In the genomic region with DNA sequence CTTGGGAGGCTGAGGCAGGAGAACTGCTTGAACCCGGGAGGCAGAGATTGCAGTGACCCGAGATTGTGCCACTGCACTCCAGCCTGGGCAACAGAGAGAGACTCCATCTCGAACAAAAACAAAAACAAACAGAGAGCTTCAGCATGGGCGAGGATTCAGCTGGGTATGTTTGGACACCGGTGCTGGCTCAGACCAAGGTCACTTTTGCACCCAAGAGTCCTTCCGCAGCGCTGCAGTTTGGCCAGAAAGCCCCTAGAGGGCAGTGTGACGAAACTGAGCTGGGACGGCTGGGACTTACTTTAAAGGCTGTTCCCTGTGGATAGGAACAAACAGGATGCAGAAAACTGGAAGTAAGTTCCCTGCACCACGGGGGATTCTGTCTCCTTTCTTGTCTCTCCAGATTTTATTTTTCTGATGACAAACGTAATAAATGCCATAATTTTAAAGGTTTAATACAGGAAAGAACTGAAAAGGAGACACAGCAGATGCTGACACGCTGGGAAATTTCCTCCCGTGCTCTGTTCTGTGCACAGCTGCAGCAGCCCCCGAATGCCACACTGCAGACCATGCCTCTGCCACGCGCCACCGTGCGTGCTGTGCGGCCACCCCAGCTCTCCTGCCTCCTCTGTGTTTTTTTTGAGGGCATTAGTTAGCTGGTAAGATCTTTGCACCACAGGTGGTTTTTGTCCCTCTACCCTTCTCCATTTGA, we compare ENCODE assay signal across 1 cellular context.
A peak's percentile ranks its signal among the peaks of the same experiment; 100 is the strongest.
TF ChIP-seq lines count a peak whose summit lies in the region.

No MANE protein-coding gene starts in this region.

TF ChIP-seq in HepG2, 621 proteins besides CTCF, POLR2A, EP300 and RAD21 (continued from another document and continues in another):
- TF ChIP-seq ZNF570 (CRISPR knock-in tag; IDR thresholded peaks at IDR 0.05; ENCODE audit: borderline replicate concordance): no peak
- peak; percentile 48; the same call in 1 of the 2 replicates for TF ChIP-seq ZFY (CRISPR knock-in tag; IDR thresholded peaks at IDR 0.05)
- peak; percentile 51; the same call in 1 of the 2 replicates for TF ChIP-seq REPIN1 (CRISPR knock-in tag; IDR thresholded peaks at IDR 0.05; ENCODE audit: borderline replicate concordance, low read depth)
- 0 out of 2 replicates have a peak, but pooled peaks have one; percentile 22 for TF ChIP-seq ZNF792 (CRISPR knock-in tag; IDR thresholded peaks at IDR 0.05)
- TF ChIP-seq AKAP8 (CRISPR knock-in tag; IDR thresholded peaks at IDR 0.05): no peak
- no peak for TF ChIP-seq SAFB2 (CRISPR knock-in tag; IDR thresholded peaks at IDR 0.05; ENCODE audit: borderline replicate concordance, low read depth)
- TF ChIP-seq ESRRA (CRISPR knock-in tag; IDR thresholded peaks at IDR 0.05; ENCODE audit: low read depth): peak; percentile 90; the same call in 1 of the 2 replicates
- TF ChIP-seq, protein P1, sequence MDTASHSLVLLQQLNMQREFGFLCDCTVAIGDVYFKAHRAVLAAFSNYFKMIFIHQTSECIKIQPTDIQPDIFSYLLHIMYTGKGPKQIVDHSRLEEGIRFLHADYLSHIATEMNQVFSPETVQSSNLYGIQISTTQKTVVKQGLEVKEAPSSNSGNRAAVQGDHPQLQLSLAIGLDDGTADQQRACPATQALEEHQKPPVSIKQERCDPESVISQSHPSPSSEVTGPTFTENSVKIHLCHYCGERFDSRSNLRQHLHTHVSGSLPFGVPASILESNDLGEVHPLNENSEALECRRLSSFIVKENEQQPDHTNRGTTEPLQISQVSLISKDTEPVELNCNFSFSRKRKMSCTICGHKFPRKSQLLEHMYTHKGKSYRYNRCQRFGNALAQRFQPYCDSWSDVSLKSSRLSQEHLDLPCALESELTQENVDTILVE (CRISPR knock-in tag; IDR thresholded peaks at IDR 0.05): peak; percentile 62; the same call in 1 of the 2 replicates
- TF ChIP-seq, protein P2, sequence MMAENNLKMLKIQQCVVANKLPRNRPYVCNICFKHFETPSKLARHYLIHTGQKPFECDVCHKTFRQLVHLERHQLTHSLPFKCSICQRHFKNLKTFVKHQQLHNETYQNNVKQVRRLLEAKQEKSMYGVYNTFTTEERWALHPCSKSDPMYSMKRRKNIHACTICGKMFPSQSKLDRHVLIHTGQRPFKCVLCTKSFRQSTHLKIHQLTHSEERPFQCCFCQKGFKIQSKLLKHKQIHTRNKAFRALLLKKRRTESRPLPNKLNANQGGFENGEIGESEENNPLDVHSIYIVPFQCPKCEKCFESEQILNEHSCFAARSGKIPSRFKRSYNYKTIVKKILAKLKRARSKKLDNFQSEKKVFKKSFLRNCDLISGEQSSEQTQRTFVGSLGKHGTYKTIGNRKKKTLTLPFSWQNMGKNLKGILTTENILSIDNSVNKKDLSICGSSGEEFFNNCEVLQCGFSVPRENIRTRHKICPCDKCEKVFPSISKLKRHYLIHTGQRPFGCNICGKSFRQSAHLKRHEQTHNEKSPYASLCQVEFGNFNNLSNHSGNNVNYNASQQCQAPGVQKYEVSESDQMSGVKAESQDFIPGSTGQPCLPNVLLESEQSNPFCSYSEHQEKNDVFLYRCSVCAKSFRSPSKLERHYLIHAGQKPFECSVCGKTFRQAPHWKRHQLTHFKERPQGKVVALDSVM (CRISPR knock-in tag; IDR thresholded peaks at IDR 0.05): peak; percentile 78
- TF ChIP-seq ZNF709 (CRISPR knock-in tag; IDR thresholded peaks at IDR 0.05): 0 out of 2 replicates have a peak, but pooled peaks have one; percentile 48
- no peak for TF ChIP-seq PTBP1 (IDR thresholded peaks at IDR 0.05; ENCODE audit: low read depth, low read length, poor library complexity, severe bottlenecking)
- TF ChIP-seq, protein P3, sequence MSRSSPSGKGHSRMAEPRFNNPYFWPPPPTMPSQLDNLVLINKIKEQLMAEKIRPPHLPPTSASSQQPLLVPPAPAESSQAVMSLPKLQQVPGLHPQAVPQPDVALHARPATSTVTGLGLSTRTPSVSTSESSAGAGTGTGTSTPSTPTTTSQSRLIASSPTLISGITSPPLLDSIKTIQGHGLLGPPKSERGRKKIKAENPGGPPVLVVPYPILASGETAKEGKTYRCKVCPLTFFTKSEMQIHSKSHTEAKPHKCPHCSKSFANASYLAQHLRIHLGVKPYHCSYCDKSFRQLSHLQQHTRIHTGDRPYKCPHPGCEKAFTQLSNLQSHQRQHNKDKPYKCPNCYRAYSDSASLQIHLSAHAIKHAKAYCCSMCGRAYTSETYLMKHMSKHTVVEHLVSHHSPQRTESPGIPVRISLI (CRISPR knock-in tag; IDR thresholded peaks at IDR 0.05; ENCODE audit: borderline replicate concordance): peak; percentile 41
- TF ChIP-seq ZNF331 (CRISPR knock-in tag; IDR thresholded peaks at IDR 0.05): peak; percentile 62; the same call in 1 of the 2 replicates
- TF ChIP-seq NR2F6 (IDR thresholded peaks at IDR 0.05): peak; percentile 18; the same call in 1 of the 2 replicates
- 0 out of 2 replicates have a peak, but pooled peaks have one; percentile 35 for TF ChIP-seq NR2F6 (CRISPR knock-in tag; IDR thresholded peaks at IDR 0.05)
- TF ChIP-seq ZNF251 (CRISPR knock-in tag; IDR thresholded peaks at IDR 0.05): no peak
- no peak; the same call in 1 of the 2 replicates for TF ChIP-seq RCOR2 (CRISPR knock-in tag; IDR thresholded peaks at IDR 0.05)
- peak; percentile 57; the same call in 1 of the 2 replicates for TF ChIP-seq ZNF629 (CRISPR knock-in tag; conservative IDR thresholded peaks at IDR 0.05)
- TF ChIP-seq ZNF501 (CRISPR knock-in tag; IDR thresholded peaks at IDR 0.05): peak; percentile 77; the same call in 1 of the 2 replicates
- 0 out of 2 replicates have a peak, but pooled peaks have one; percentile 13 for TF ChIP-seq CEBPG (CRISPR knock-in tag; IDR thresholded peaks at IDR 0.05)
- TF ChIP-seq BHLHE40 (IDR thresholded peaks at IDR 0.05; ENCODE audit: low read length): peak; percentile 49; the same call in 1 of the 2 replicates
- TF ChIP-seq ZSCAN22 (CRISPR knock-in tag; IDR thresholded peaks at IDR 0.05): no peak
- TF ChIP-seq, protein P4, sequence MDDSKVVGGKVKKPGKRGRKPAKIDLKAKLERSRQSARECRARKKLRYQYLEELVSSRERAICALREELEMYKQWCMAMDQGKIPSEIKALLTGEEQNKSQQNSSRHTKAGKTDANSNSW (CRISPR knock-in tag; IDR thresholded peaks at IDR 0.05; ENCODE audit: borderline replicate concordance): no peak
- TF ChIP-seq SMAD3 (CRISPR knock-in tag; IDR thresholded peaks at IDR 0.05): peak; percentile 49; the same call in 1 of the 2 replicates
- TF ChIP-seq ZNF772 (CRISPR knock-in tag; IDR thresholded peaks at IDR 0.05): peak; percentile 41; the same call in 1 of the 2 replicates
- peak; percentile 56 for TF ChIP-seq HNF4A (CRISPR knock-in tag; IDR thresholded peaks at IDR 0.05)
- peak; percentile 44; the same call in 1 of the 2 replicates for TF ChIP-seq BCL6 (CRISPR knock-in tag; IDR thresholded peaks at IDR 0.05)
- peak; percentile 55; the same call in 1 of the 2 replicates for TF ChIP-seq ZNF230 (CRISPR knock-in tag; IDR thresholded peaks at IDR 0.05)
- no peak for TF ChIP-seq ATM (IDR thresholded peaks at IDR 0.05; ENCODE audit: borderline replicate concordance)
- TF ChIP-seq MYC (CRISPR knock-in tag; IDR thresholded peaks at IDR 0.05; ENCODE audit: borderline replicate concordance): peak; percentile 51; the same call in 1 of the 2 replicates
- TF ChIP-seq HOXA7 (CRISPR knock-in tag; IDR thresholded peaks at IDR 0.05): no peak
- no peak for TF ChIP-seq ZNF776 (CRISPR knock-in tag; IDR thresholded peaks at IDR 0.05)
- TF ChIP-seq KDM1A (CRISPR knock-in tag; IDR thresholded peaks at IDR 0.05): no peak
- TF ChIP-seq RFXANK (CRISPR knock-in tag; IDR thresholded peaks at IDR 0.05): 0 out of 2 replicates have a peak, but pooled peaks have one; percentile 73
- TF ChIP-seq ZNF124 (CRISPR knock-in tag; IDR thresholded peaks at IDR 0.05): no peak
- peak; percentile 57; the same call in 1 of the 2 replicates for TF ChIP-seq ELF3 (CRISPR knock-in tag; IDR thresholded peaks at IDR 0.05)
- TF ChIP-seq, protein P5, sequence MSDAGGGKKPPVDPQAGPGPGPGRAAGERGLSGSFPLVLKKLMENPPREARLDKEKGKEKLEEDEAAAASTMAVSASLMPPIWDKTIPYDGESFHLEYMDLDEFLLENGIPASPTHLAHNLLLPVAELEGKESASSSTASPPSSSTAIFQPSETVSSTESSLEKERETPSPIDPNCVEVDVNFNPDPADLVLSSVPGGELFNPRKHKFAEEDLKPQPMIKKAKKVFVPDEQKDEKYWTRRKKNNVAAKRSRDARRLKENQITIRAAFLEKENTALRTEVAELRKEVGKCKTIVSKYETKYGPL (CRISPR knock-in tag; IDR thresholded peaks at IDR 0.05): no peak
- 0 out of 2 replicates have a peak, but pooled peaks have one; percentile 58 for TF ChIP-seq ZNF510 (CRISPR knock-in tag; IDR thresholded peaks at IDR 0.05; ENCODE audit: low read depth)
- TF ChIP-seq SALL1 (CRISPR knock-in tag; IDR thresholded peaks at IDR 0.05): peak; percentile 88
- TF ChIP-seq, protein P6, sequence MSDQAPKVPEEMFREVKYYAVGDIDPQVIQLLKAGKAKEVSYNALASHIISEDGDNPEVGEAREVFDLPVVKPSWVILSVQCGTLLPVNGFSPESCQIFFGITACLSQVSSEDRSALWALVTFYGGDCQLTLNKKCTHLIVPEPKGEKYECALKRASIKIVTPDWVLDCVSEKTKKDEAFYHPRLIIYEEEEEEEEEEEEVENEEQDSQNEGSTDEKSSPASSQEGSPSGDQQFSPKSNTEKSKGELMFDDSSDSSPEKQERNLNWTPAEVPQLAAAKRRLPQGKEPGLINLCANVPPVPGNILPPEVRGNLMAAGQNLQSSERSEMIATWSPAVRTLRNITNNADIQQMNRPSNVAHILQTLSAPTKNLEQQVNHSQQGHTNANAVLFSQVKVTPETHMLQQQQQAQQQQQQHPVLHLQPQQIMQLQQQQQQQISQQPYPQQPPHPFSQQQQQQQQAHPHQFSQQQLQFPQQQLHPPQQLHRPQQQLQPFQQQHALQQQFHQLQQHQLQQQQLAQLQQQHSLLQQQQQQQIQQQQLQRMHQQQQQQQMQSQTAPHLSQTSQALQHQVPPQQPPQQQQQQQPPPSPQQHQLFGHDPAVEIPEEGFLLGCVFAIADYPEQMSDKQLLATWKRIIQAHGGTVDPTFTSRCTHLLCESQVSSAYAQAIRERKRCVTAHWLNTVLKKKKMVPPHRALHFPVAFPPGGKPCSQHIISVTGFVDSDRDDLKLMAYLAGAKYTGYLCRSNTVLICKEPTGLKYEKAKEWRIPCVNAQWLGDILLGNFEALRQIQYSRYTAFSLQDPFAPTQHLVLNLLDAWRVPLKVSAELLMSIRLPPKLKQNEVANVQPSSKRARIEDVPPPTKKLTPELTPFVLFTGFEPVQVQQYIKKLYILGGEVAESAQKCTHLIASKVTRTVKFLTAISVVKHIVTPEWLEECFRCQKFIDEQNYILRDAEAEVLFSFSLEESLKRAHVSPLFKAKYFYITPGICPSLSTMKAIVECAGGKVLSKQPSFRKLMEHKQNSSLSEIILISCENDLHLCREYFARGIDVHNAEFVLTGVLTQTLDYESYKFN (CRISPR knock-in tag; conservative IDR thresholded peaks at IDR 0.05): peak; percentile 32; the same call in 1 of the 2 replicates
- TF ChIP-seq, protein P7, sequence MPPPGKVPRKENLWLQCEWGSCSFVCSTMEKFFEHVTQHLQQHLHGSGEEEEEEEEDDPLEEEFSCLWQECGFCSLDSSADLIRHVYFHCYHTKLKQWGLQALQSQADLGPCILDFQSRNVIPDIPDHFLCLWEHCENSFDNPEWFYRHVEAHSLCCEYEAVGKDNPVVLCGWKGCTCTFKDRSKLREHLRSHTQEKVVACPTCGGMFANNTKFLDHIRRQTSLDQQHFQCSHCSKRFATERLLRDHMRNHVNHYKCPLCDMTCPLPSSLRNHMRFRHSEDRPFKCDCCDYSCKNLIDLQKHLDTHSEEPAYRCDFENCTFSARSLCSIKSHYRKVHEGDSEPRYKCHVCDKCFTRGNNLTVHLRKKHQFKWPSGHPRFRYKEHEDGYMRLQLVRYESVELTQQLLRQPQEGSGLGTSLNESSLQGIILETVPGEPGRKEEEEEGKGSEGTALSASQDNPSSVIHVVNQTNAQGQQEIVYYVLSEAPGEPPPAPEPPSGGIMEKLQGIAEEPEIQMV (CRISPR knock-in tag; IDR thresholded peaks at IDR 0.05; ENCODE audit: low read depth): peak; percentile 46; the same call in 1 of the 2 replicates
- TF ChIP-seq, protein P8, sequence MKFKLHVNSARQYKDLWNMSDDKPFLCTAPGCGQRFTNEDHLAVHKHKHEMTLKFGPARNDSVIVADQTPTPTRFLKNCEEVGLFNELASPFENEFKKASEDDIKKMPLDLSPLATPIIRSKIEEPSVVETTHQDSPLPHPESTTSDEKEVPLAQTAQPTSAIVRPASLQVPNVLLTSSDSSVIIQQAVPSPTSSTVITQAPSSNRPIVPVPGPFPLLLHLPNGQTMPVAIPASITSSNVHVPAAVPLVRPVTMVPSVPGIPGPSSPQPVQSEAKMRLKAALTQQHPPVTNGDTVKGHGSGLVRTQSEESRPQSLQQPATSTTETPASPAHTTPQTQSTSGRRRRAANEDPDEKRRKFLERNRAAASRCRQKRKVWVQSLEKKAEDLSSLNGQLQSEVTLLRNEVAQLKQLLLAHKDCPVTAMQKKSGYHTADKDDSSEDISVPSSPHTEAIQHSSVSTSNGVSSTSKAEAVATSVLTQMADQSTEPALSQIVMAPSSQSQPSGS (CRISPR knock-in tag; IDR thresholded peaks at IDR 0.05): peak; percentile 25; the same call in 1 of the 2 replicates
- no peak for TF ChIP-seq ARHGAP35 (CRISPR knock-in tag; IDR thresholded peaks at IDR 0.05; ENCODE audit: borderline replicate concordance)
- TF ChIP-seq, protein P9, sequence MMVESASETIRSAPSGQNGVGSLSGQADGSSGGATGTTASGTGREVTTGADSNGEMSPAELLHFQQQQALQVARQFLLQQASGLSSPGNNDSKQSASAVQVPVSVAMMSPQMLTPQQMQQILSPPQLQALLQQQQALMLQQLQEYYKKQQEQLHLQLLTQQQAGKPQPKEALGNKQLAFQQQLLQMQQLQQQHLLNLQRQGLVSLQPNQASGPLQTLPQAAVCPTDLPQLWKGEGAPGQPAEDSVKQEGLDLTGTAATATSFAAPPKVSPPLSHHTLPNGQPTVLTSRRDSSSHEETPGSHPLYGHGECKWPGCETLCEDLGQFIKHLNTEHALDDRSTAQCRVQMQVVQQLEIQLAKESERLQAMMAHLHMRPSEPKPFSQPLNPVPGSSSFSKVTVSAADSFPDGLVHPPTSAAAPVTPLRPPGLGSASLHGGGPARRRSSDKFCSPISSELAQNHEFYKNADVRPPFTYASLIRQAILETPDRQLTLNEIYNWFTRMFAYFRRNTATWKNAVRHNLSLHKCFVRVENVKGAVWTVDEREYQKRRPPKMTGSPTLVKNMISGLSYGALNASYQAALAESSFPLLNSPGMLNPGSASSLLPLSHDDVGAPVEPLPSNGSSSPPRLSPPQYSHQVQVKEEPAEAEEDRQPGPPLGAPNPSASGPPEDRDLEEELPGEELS (CRISPR knock-in tag; IDR thresholded peaks at IDR 0.05): peak; percentile 51
- 0 out of 2 replicates have a peak, but pooled peaks have one; percentile 34 for TF ChIP-seq ZNF263 (CRISPR knock-in tag; IDR thresholded peaks at IDR 0.05)
- TF ChIP-seq ZBTB38 (CRISPR knock-in tag; IDR thresholded peaks at IDR 0.05): peak; percentile 83
- no peak for TF ChIP-seq ZNF264 (CRISPR knock-in tag; IDR thresholded peaks at IDR 0.05)
- peak; percentile 49; the same call in 1 of the 2 replicates for TF ChIP-seq RXRB (CRISPR knock-in tag; IDR thresholded peaks at IDR 0.05; ENCODE audit: borderline replicate concordance)
